ENCODE assay signal across 17 cellular contexts in the genomic region with DNA sequence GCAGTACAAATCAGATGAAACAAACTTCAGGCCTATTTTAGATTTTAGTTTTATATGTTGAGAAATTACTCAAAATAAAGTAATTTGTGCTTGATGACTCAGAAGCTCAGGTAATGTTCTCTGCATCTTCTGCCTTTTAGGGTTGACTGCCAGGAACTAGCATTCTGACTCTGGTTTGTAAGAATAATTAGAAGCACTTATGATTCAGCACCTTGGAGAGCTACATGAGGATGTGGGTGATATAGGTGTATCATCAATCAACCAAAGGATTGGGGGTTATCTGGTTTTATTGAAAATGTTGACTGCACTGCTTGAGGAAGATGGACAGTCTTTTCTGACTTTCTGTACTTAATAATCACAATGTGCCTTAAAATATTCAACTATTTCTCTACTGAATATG.
DNase-seq lines count a peak whose midpoint lies in the region; ATAC-seq and TF ChIP-seq lines count a peak whose summit lies in the region.
"Had no signal": no experiment of that assay in that cellular context is flagged by ENCODE, and none has a peak within 500 bp of the region (broad histone marks: within the 10 kb centered on the region; RNA-seq: fewer than 3 reads in every experiment).

No MANE protein-coding gene starts in this region.

- H3K36me3 ChIP-seq in DND-41 (ENCODE audit: insufficient read depth, low read length): no peaks in the 10 kb centered on the region
- H3K36me3 ChIP-seq in smooth muscle cell (ENCODE audit: low read depth): no peaks in the 10 kb centered on the region
- H3K36me3 ChIP-seq: gastroesophageal sphincter, upper lobe of right lung had no signal

- H3K27me3 ChIP-seq in DND-41 (ENCODE audit: insufficient read depth, low read length, poor library complexity) (no peaks in the 10 kb centered on the region), smooth muscle cell (ENCODE audit: low read depth) (no peaks in the 10 kb centered on the region)
- H3K27me3 ChIP-seq: gastroesophageal sphincter, upper lobe of right lung had no signal

- H3K4me1 ChIP-seq in DND-41 (ENCODE audit: insufficient read depth, low read length): no peaks in the 10 kb centered on the region
- H3K4me1 ChIP-seq in smooth muscle cell (ENCODE audit: low read depth): no peaks in the 10 kb centered on the region
- H3K4me1 ChIP-seq: gastroesophageal sphincter, upper lobe of right lung had no signal

- H3K79me2 ChIP-seq in DND-41 (ENCODE audit: insufficient read depth, low read length) (no peaks in the 10 kb centered on the region), smooth muscle cell (ENCODE audit: low read depth) (no peaks in the 10 kb centered on the region)

- no peak for DNase-seq in DND-41
- DNase-seq in HFF-Myc (ENCODE audit: extremely low read depth, low read depth): peak; percentile 9
- DNase-seq in iPS-NIHi11 (ENCODE audit: low spot score): peak; percentile 20
- no peak for DNase-seq in foreskin melanocyte
- DNase-seq in smooth muscle cell (lab: John Stamatoyannopoulos, UW; ENCODE audit: unreplicated experiment): no peak
- DNase-seq: activated CD4-positive, alpha-beta T cell treated with anti-CD3 and anti-CD28 coated beads for 1 hour; HCEC 1CT; NCI-H1694; NCI-H526; small intestine; stimulated activated naive CD4-positive, alpha-beta T cell treated with Interleukin-2 at 50 U/mL for 16 hours; upper lobe of right lung had no signal

- ATAC-seq in DND-41 (ENCODE audit: insufficient read depth, low read depth) (peak; percentile 62; the same call in 1 of the 3 replicates), GM21367 (IDR thresholded peaks at IDR 0.05; ENCODE audit: unreplicated experiment) (no peak), GM18505 (IDR thresholded peaks at IDR 0.05; ENCODE audit: unreplicated experiment) (no peak)
- ATAC-seq: gastroesophageal sphincter, upper lobe of right lung had no signal

- H3K27ac ChIP-seq in DND-41 (ENCODE audit: low read length) (no peak overlapping the region), VCaP (peak overlapping the region; percentile 70; the same call in 1 of the 2 replicates), smooth muscle cell (ENCODE audit: low read depth) (no peak overlapping the region)
- H3K27ac ChIP-seq: gastroesophageal sphincter, KMS-11, upper lobe of right lung had no signal

- H2AFZ ChIP-seq in DND-41 (ENCODE audit: low read depth, low read length): no peak overlapping the region
- no peak overlapping the region for H2AFZ ChIP-seq in smooth muscle cell (ENCODE audit: low read depth)

- H3K4me3 ChIP-seq in DND-41 (ENCODE audit: low read depth in 1 of 2, low read length in 2 of 2) (no peak overlapping the region), HFF-Myc (replicated peaks; ENCODE audit: low read depth, low read length) (no peak overlapping the region), smooth muscle cell (no peak overlapping the region)
- H3K4me3 ChIP-seq: gastroesophageal sphincter, upper lobe of right lung had no signal

- H3K4me2 ChIP-seq in DND-41 (ENCODE audit: insufficient read depth, low read length) (no peak overlapping the region), smooth muscle cell (no peak overlapping the region)
- H3K4me2 ChIP-seq: KMS-11 had no signal

- TF ChIP-seq CTCF in DND-41 (IDR thresholded peaks at IDR 0.05; ENCODE audit: borderline replicate concordance, extremely low read depth, low read length, poor library complexity, severe bottlenecking) (no peak), HFF-Myc (IDR thresholded peaks at IDR 0.05; ENCODE audit: low read depth, low read length, missing control alignments) (no peak), VCaP (conservative IDR thresholded peaks at IDR 0.05) (no peak), smooth muscle cell (IDR thresholded peaks at IDR 0.05; ENCODE audit: borderline replicate concordance, insufficient read depth, poor library complexity, severe bottlenecking) (no peak)

- no peaks in the 10 kb centered on the region for H3K9me3 ChIP-seq in DND-41 (ENCODE audit: insufficient read depth, low read length, severe bottlenecking)
- no peaks in the 10 kb centered on the region for H3K9me3 ChIP-seq in smooth muscle cell (replicated peaks; ENCODE audit: low read depth)
- H3K9me3 ChIP-seq: upper lobe of right lung had no signal

- no peak for TF ChIP-seq POLR2A in GM18505 (IDR thresholded peaks at IDR 0.05; ENCODE audit: borderline replicate concordance, extremely low read depth, insufficient read depth, insufficient read length)

- H3K9ac ChIP-seq in DND-41 (ENCODE audit: low read depth, low read length) (no peak overlapping the region), smooth muscle cell (ENCODE audit: low read depth) (no peak overlapping the region)
- H3K9ac ChIP-seq: KMS-11 had no signal

- no peaks in the 10 kb centered on the region for H3F3A ChIP-seq in smooth muscle cell (ENCODE audit: low read depth)

- no peaks in the 10 kb centered on the region for H4K20me1 ChIP-seq in DND-41 (ENCODE audit: insufficient read depth, low read length)
- no peaks in the 10 kb centered on the region for H4K20me1 ChIP-seq in smooth muscle cell (ENCODE audit: low read depth)

Comparison
In these comparisons a context has a peak if more than half of its experiments do, and no peak if none do; other contexts are left out.
1. DNase-seq: peak in HFF-Myc (single experiment) and iPS-NIHi11 (single experiment); none in DND-41 (single experiment), foreskin melanocyte (single experiment) and smooth muscle cell (single experiment).